In the genomic region with DNA sequence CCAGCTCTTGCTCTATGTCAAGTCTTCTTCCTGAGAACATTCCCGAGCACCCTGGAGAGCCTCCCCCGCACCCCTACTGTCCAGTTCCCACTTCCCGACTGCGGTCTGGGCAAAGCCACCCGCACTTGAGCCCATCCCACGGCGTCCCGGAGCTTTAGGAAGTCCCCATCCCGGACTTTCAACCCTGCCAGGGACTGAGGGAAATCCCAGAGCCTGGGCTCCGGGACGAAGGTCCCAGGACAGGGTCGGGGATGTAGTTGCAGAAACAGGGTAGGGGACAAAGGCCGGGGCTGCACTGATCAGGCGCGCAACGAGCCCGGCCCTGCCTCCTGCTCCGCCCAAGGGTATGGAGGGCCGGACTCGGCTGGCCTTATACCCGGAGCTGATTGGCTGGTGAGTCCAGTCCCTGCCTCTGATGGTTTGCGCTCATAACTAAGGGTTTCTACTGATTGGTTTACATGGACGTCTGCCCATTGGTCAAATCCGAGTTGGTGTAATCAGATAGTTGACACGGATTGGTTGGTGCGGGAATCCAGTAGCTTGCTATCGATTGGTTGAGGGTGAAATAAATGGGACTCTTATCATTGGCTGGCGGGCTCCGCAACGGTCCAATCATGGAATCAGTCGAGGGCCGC, we compare ENCODE assay signal across 8 cellular contexts. TPM values are rescaled to one million over a fixed set of nuclear protein-coding genes. Genes with fewer than 3 reads are reported as not detected.
DNase-seq lines count a peak whose midpoint lies in the region; ATAC-seq and TF ChIP-seq lines count a peak whose summit lies in the region.

No MANE protein-coding gene starts in this region.

- TF ChIP-seq POLR2A in upper lobe of left lung (IDR thresholded peaks at IDR 0.05): peak in 3 of 4 donors; percentile 68 to 94 (median 89)

- H3K9me3 ChIP-seq in upper lobe of left lung: no peaks in the 10 kb centered on the region

- H3K4me3 ChIP-seq in upper lobe of left lung: peak overlapping the region; percentile 73 to 100 (median 88)

- intact Hi-C loops in left cardiac atrium (cut with DNase I): no loop called here
- intact Hi-C loops in posterior cingulate gyrus (cut with DNase I): loop anchor here (2.0 kb wide), 1 partner anchor 14 kb away; no protein-coding TSS in a partner anchor

- H3K27ac ChIP-seq in upper lobe of left lung: peak overlapping the region; percentile 87 to 96 (median 90)

- H3K4me1 ChIP-seq in upper lobe of left lung: peaks cover 18 to 30% (median 21%) of the 10 kb centered on the region in 4 donors

- peaks cover 0 to 5% (median 0%) of the 10 kb centered on the region in 4 donors for H3K36me3 ChIP-seq in upper lobe of left lung

- in situ Hi-C loops in GM13976 (cut with MboI; ENCODE audit: low sequenced_read_pairs, unreplicated experiment): no loop called here

- no peak for TF ChIP-seq EP300 in upper lobe of left lung (IDR thresholded peaks at IDR 0.05)

- H3K27me3 ChIP-seq in upper lobe of left lung: no peaks in the 10 kb centered on the region

- no peak for TF ChIP-seq CTCF in GM13976 (IDR thresholded peaks at IDR 0.05; ENCODE audit: borderline replicate concordance, control extremely low read depth, extremely low read depth, insufficient read depth, missing control alignments)
- TF ChIP-seq CTCF in upper lobe of left lung (IDR thresholded peaks at IDR 0.05): no peak

- ATAC-seq in HG02852 (IDR thresholded peaks at IDR 0.05; ENCODE audit: unreplicated experiment) (peak; percentile 80), left cardiac atrium (peak; percentile 94 to 97), upper lobe of left lung (ENCODE audit: low FRiP score in 2 of 2) (peak; percentile 96 to 98)

- WGBS in upper lobe of left lung, 2 donors: 0 to 1% methylated on average over 27 to 32 of the region's 32 CpGs

- DNase-seq in GM13976 (ENCODE audit: low spot score): peak; percentile 93
- peak; percentile 100 for DNase-seq in NCI-H1436 treated with DMSO at 0.1 percent for 48 hours (lab: John Stamatoyannopoulos, UW)
- DNase-seq in T-helper 1 cell: peak; percentile 84 to 99 (median 89)
- peak; percentile 98 for DNase-seq in amniotic stem cell (lab: John Stamatoyannopoulos, UW)
- DNase-seq in left cardiac atrium: peak; percentile 97
- peak; percentile 93 to 100 (median 96) for DNase-seq in posterior cingulate gyrus
- peak; percentile 92 to 98 for DNase-seq in upper lobe of left lung

RNA-seq across cellular contexts. Expression of gene MPND, which starts 0.8 kb away (rescaled TPM):
- 10 to 100 TPM; 21.1 to 22.3 TPM for total RNA-seq in left cardiac atrium
- 10 to 100 TPM in 4 of 6 donors, 1 to 10 TPM in 2; 7.7 to 37.1 (median 15.6) TPM for total RNA-seq in upper lobe of left lung

RNA-seq across cellular contexts. Expression of gene STAP2, which starts 3.9 kb away (rescaled TPM):
- total RNA-seq in left cardiac atrium: 1 to 10 TPM; 4.8 to 8.2 TPM
- 10 to 100 TPM; 11.2 to 39.8 (median 14.7) TPM for total RNA-seq in upper lobe of left lung

RNA-seq across cellular contexts. Expression of gene FSD1, which starts 38.1 kb away (rescaled TPM):
- total RNA-seq in left cardiac atrium (not detected), upper lobe of left lung (1 to 10 TPM in 2 of 6 donors, under 1 TPM in 4; 0.54 to 2.1 (median 0.82) TPM)

RNA-seq across cellular contexts. Expression of gene TMIGD2, which starts 40.3 kb away (rescaled TPM):
- total RNA-seq in left cardiac atrium: under 1 TPM in 1 of 2 donors, not detected in 1; 0.29 TPM
- total RNA-seq in upper lobe of left lung: 1 to 10 TPM in 3 of 6 donors, under 1 TPM in 2, not detected in 1; 0.30 to 1.9 (median 1.3) TPM

RNA-seq across cellular contexts. Expression of gene SH3GL1, which starts 57.8 kb away (rescaled TPM):
- total RNA-seq in left cardiac atrium: 10 to 100 TPM; 31.4 to 39.4 TPM
- 10 to 100 TPM; 27.4 to 60.1 (median 53.8) TPM for total RNA-seq in upper lobe of left lung

Comparison
In these comparisons a context has a peak if more than half of its experiments do, and no peak if none do; other contexts are left out.
1. Peak in every context shown above with its lines: DNase-seq, ATAC-seq, H3K4me3 ChIP-seq and H3K27ac ChIP-seq.